In the genomic region with DNA sequence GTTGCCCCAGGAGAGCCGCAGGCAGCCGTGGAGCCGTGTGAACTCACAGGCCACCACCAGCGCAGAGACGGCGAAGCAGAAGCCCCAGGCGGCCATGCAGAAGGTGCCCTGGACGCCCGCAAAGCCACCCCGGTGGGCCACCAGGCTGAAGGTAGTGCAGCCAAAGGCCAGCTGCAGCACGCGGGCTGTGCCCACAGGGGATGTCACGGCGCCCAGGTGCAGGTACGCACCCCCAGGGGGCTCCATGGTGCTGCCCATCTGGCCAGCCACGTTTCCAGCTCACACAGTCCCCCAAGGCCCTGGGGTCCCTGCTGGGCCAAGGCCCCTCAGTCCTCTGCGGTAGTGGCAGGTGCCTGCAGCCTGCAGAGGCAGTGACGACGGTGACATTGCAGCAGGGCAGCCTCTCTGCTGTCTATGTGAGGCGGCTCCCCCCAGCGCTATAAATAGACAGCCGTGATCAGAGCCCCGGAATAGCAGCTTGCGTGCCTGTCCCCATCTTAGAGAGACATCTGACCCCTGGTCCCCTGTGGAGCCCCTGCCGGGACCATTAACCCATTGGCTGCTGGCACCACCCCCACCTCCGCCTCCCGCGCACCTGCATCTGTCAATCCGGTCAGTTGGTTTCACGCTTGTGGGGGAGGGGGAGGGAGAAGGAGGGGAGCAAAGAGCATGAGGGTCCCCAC, we compare ENCODE assay signal across 14 cellular contexts. TPM values are rescaled to one million over a fixed set of nuclear protein-coding genes. Genes with fewer than 3 reads are reported as not detected.
DNase-seq lines count a peak whose midpoint lies in the region; ATAC-seq and TF ChIP-seq lines count a peak whose summit lies in the region.
"Had no signal": no experiment of that assay in that cellular context is flagged by ENCODE, and none has a peak within 500 bp of the region (broad histone marks: within the 10 kb centered on the region; RNA-seq: fewer than 3 reads in every experiment).

No MANE protein-coding gene starts in this region.

- H3K9ac ChIP-seq in iPS-20b (ENCODE audit: low read depth, low read length) = no peak overlapping the region

- peaks cover 18% of the 10 kb centered on the region for H3K36me3 Mint-ChIP-seq in Calu3 (ENCODE audit: insufficient read depth, unreplicated experiment)

- H3K4me3 ChIP-seq in iPS-20b (ENCODE audit: low read length) = peak overlapping the region; percentile 25; the same call in 1 of the 2 replicates

- intact Hi-C loops in Calu3 (cut with micrococcal nuclease; ENCODE audit: unreplicated experiment) = no loop called here

- H3K27ac Mint-ChIP-seq in Calu3 (ENCODE audit: unreplicated experiment) = no peak overlapping the region
- H3K27ac Mint-ChIP-seq: B cell had no signal

- peaks cover 28% of the 10 kb centered on the region for H3K27me3 ChIP-seq in iPS-20b (ENCODE audit: insufficient read depth, low read length)

- peaks cover 7% of the 10 kb centered on the region for H3K4me1 Mint-ChIP-seq in Calu3 (ENCODE audit: low read depth, unreplicated experiment)

- H3K27ac ChIP-seq in caudate nucleus (ENCODE audit: low read depth, low read length) = peak overlapping the region; percentile 11
- no peak overlapping the region for H3K27ac ChIP-seq in iPS-20b (ENCODE audit: low read length)

- H3K4me1 ChIP-seq in iPS-20b (ENCODE audit: insufficient read depth, low read length) = no peaks in the 10 kb centered on the region; the same call in 1 of the 2 replicates

- H3K4me3 Mint-ChIP-seq in Calu3 (ENCODE audit: low read depth, unreplicated experiment) = no peak overlapping the region
- H3K4me3 Mint-ChIP-seq: B cell had no signal

- no peaks in the 10 kb centered on the region for H3K9me3 Mint-ChIP-seq in Calu3 (ENCODE audit: low read depth, unreplicated experiment)

- BruUV-seq in Calu3 (replicated peaks; lab: Mats Ljungman, UMichigan) = no TSS peak

- CTCF ChIA-PET in Calu3 (lab: Charles Lee) = no interaction called here

- peak; percentile 42 for DNase-seq in COLO668 (lab: John Stamatoyannopoulos, UW; ENCODE audit: unreplicated experiment)
- DNase-seq in NCI-H128 (lab: John Stamatoyannopoulos, UW; ENCODE audit: unreplicated experiment) = peak; percentile 12
- DNase-seq in caudate nucleus (lab: John Stamatoyannopoulos, UW) = peak in 31 of 61 donors; percentile 6 to 77 (median 37)
- DNase-seq in Calu3 = no peak
- DNase-seq in foreskin melanocyte = no peak
- no peak for DNase-seq in NCI-H345 (lab: John Stamatoyannopoulos, UW)
- DNase-seq: cortex of kidney, NCI-H2029 had no signal

- H3K9me3 ChIP-seq in iPS-20b (ENCODE audit: insufficient read depth, low read depth, low read length) = no peaks in the 10 kb centered on the region

- no peak for TF ChIP-seq CTCF in Calu3 (IDR thresholded peaks at IDR 0.05; ENCODE audit: unreplicated experiment)

- ATAC-seq in HG02678 (IDR thresholded peaks at IDR 0.05; ENCODE audit: unreplicated experiment) = no peak
- ATAC-seq: Panc1 had no signal

- H3K27me3 Mint-ChIP-seq in Calu3 (ENCODE audit: unreplicated experiment) = no peaks in the 10 kb centered on the region

- no peaks in the 10 kb centered on the region for H3K36me3 ChIP-seq in iPS-20b (ENCODE audit: insufficient read depth, low read depth, low read length)

RNA-seq across cellular contexts. Expression of gene PYCR1, which starts 4.5 kb away (rescaled TPM):
- total RNA-seq in Calu3 (2022) = 102 and 105 TPM in 2 replicates

RNA-seq across cellular contexts. Expression of gene MYADML2, which starts 5.4 kb away (rescaled TPM):
- not detected in 2 replicates for total RNA-seq in Calu3 (2022)
- total RNA-seq: activated CD8-positive, alpha-beta memory T cell treated with anti-CD3 and anti-CD28 coated beads for 36 hours; B cell; fibroblast of lung had no signal

RNA-seq across cellular contexts. Expression of gene MAFG, which starts 14.1 kb away (rescaled TPM):
- 36.1 and 37.9 TPM in 2 replicates for total RNA-seq in Calu3 (2022)

RNA-seq across cellular contexts. Expression of gene NOTUM, which starts 19.4 kb away (rescaled TPM):
- total RNA-seq in Calu3 (2022) = not detected in 2 replicates
- total RNA-seq: B cell had no signal

RNA-seq across cellular contexts. Expression of gene SIRT7, which starts 23.6 kb away (rescaled TPM):
- total RNA-seq in Calu3 (2022) = 50.3 and 56.0 TPM in 2 replicates

Comparison
In these comparisons a context has a peak if more than half of its experiments do, and no peak if none do; other contexts are left out.
1. DNase-seq: peak in COLO668 (single experiment), NCI-H128 (single experiment) and caudate nucleus (31 of 61); none in Calu3 (single experiment), foreskin melanocyte (single experiment) and NCI-H345 (single experiment).